ENCODE assay signal across 11 cellular contexts in the genomic region with DNA sequence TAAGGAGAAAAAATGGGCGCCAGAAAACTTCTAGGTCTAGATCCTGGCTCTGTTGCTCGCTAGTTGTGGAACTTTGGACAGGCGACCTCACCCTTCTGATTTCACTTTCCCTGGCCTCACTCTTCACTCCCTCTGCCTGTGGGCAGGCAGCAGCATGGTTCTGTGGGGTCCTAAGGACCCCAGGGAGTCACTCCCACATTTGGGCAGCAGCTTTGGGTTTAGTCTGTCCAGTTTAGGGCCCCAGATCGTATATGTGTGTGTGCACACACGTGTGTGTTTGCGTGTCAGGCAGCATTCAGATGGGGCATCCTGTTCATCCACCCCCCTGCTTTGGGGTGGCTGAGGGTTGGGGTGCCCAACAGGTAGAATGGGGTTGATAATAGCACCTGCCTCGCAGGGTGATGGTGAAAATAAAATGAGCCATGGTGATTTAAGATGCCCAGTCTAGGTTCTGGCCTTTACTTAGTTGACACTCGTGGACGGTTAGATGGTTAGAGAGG.
DNase-seq lines count a peak whose midpoint lies in the region; ATAC-seq and TF ChIP-seq lines count a peak whose summit lies in the region.
"Had no signal": no experiment of that assay in that cellular context is flagged by ENCODE, and none has a peak within 500 bp of the region (broad histone marks: within the 10 kb centered on the region; RNA-seq: fewer than 3 reads in every experiment).

No MANE protein-coding gene starts in this region.

- peaks cover 19% of the 10 kb centered on the region for H3K4me1 ChIP-seq in neural progenitor cell

- peak overlapping the region; percentile 5; the same call in 1 of the 2 replicates for H3K4me3 ChIP-seq in GM08714 (ENCODE audit: low read length)
- no peak overlapping the region for H3K4me3 ChIP-seq in neural progenitor cell

- peaks cover 30% of the 10 kb centered on the region for H4K20me1 ChIP-seq in neural progenitor cell (ENCODE audit: low read depth)

- DNase-seq in central memory CD8-positive, alpha-beta T cell (ENCODE audit: low spot score in 2 of 2): no peak
- DNase-seq in neural progenitor cell (ENCODE audit: low spot score) (no peak), cerebellar cortex (ENCODE audit: low spot score) (no peak)
- DNase-seq in activated effector memory CD4-positive, alpha-beta T cell treated with Interleukin-2 at 50 U/mL for 16 hours: no peak
- DNase-seq: DMS153, H7, NCI-H1417 treated with DMSO at 0.1 percent for 48 hours had no signal

- H3K36me3 Mint-ChIP-seq in IgD-negative memory B cell (peaks cover 2% of the 10 kb centered on the region), neural progenitor cell (no peaks in the 10 kb centered on the region)
- peaks cover 1% of the 10 kb centered on the region for H3K36me3 Mint-ChIP-seq in central memory CD8-positive, alpha-beta T cell (ENCODE audit: insufficient read depth)

- no peak overlapping the region for H3K4me2 ChIP-seq in neural progenitor cell

- H2AFZ ChIP-seq in neural progenitor cell (replicated peaks): no peak overlapping the region

- H3K27ac Mint-ChIP-seq in IgD-negative memory B cell (peak overlapping the region; percentile 96 to 97 (median 96)), neural progenitor cell (no peak overlapping the region)
- H3K27ac Mint-ChIP-seq in central memory CD8-positive, alpha-beta T cell (ENCODE audit: low read depth): peak overlapping the region; percentile 90

- TF ChIP-seq CTCF in neural progenitor cell (IDR thresholded peaks at IDR 0.05): no peak

- no peaks in the 10 kb centered on the region for H3K9me3 Mint-ChIP-seq in IgD-negative memory B cell
- H3K9me3 Mint-ChIP-seq in central memory CD8-positive, alpha-beta T cell: no peaks in the 10 kb centered on the region
- H3K9me3 Mint-ChIP-seq in neural progenitor cell: no peaks in the 10 kb centered on the region

- no peaks in the 10 kb centered on the region for H3K9me3 ChIP-seq in neural progenitor cell (ENCODE audit: low read depth)

- peak; percentile 33 for ATAC-seq in central memory CD8-positive, alpha-beta T cell (replicated peaks; ENCODE audit: extremely low read depth, poor library complexity, severe bottlenecking)
- ATAC-seq in GM21576 (IDR thresholded peaks at IDR 0.05; ENCODE audit: unreplicated experiment): no peak
- ATAC-seq in HG03571 (IDR thresholded peaks at IDR 0.05; ENCODE audit: unreplicated experiment): no peak

- H3K27me3 Mint-ChIP-seq in IgD-negative memory B cell: no peaks in the 10 kb centered on the region
- H3K27me3 Mint-ChIP-seq in central memory CD8-positive, alpha-beta T cell: no peaks in the 10 kb centered on the region
- H3K27me3 Mint-ChIP-seq in neural progenitor cell (ENCODE audit: insufficient read depth, low read depth): peaks cover 31% of the 10 kb centered on the region

- H3K4me1 Mint-ChIP-seq in IgD-negative memory B cell (peaks cover 45 to 82% (median 54%) of the 10 kb centered on the region in 3 donors), neural progenitor cell (peaks cover 35% of the 10 kb centered on the region)
- peaks cover 83% of the 10 kb centered on the region for H3K4me1 Mint-ChIP-seq in central memory CD8-positive, alpha-beta T cell

- H3K27ac ChIP-seq in neural progenitor cell: no peak overlapping the region

- H3K4me3 Mint-ChIP-seq in IgD-negative memory B cell: peak overlapping the region; percentile 74 to 88 (median 78)
- peak overlapping the region; percentile 59 for H3K4me3 Mint-ChIP-seq in central memory CD8-positive, alpha-beta T cell
- H3K4me3 Mint-ChIP-seq in neural progenitor cell: peak overlapping the region; percentile 53

- H3K79me2 ChIP-seq in neural progenitor cell (ENCODE audit: low read depth): peaks cover 6% of the 10 kb centered on the region

- H3K36me3 ChIP-seq in neural progenitor cell: no peaks in the 10 kb centered on the region

- peaks cover 10% of the 10 kb centered on the region for H3F3A ChIP-seq in neural progenitor cell (ENCODE audit: low read depth)

- peaks cover 18% of the 10 kb centered on the region for H3K27me3 ChIP-seq in neural progenitor cell

- no peak overlapping the region for H3K9ac ChIP-seq in neural progenitor cell
